In genomic region chr3:194756460-194757355, GRCh38 we compare ENCODE assay signal across 14 cellular contexts.
DNase-seq lines count a peak whose midpoint lies in the region; TF ChIP-seq lines count a peak whose summit lies in the region.
"Had no signal": no experiment of that assay in that cellular context is flagged by ENCODE, and none has a peak within 500 bp of the region (broad histone marks: within the 10 kb centered on the region; RNA-seq: fewer than 3 reads in every experiment).

No MANE protein-coding gene starts in this region.

- CTCF ChIA-PET in A673 (lab: Charles Lee), result no interaction called here

- TF ChIP-seq CTCF in A673 (conservative IDR thresholded peaks at IDR 0.05; ENCODE audit: low read depth, low read length), result no peak
- peak in 11 of 56 donors; percentile 8 to 44 (median 15) for TF ChIP-seq CTCF in dorsolateral prefrontal cortex (IDR thresholded peaks at IDR 0.05 in 54 of 56, conservative IDR thresholded peaks at IDR 0.05 in 2 of 56; ENCODE audit: low read depth in 1 of 56, partially characterized antibody in 56 of 56)

- POLR2A ChIA-PET in A673 (lab: Charles Lee; ENCODE audit: low non-redundant PET), result no interaction called here

- intact Hi-C loops in A673 (cut with micrococcal nuclease; ENCODE audit: unreplicated experiment) (no loop called here), dorsolateral prefrontal cortex (cut with DNase I) (loop anchor here (2.0 to 10.0 kb wide), 6 partner anchors 18 to 498 kb away; partner anchors contain the start of gene FAM43A (in 1 of the 2))

- H3K9me3 ChIP-seq in A673 (ENCODE audit: low read depth, low read length, poor library complexity, severe bottlenecking), result no peaks in the 10 kb centered on the region
- H3K9me3 ChIP-seq in muscle layer of colon (ENCODE audit: low read length), result no peaks in the 10 kb centered on the region
- H3K9me3 ChIP-seq: left lung, ovary, upper lobe of left lung had no signal

- H3K36me3 ChIP-seq in A673 (ENCODE audit: insufficient read depth, low read length, poor library complexity, severe bottlenecking) (no peaks in the 10 kb centered on the region), muscle layer of colon (ENCODE audit: insufficient read depth, low read length) (no peaks in the 10 kb centered on the region)
- H3K36me3 ChIP-seq: left lung, ovary, upper lobe of left lung had no signal

- no TSS peak for BruUV-seq in A673 (replicated peaks; lab: Mats Ljungman, UMichigan)

- H3K9ac ChIP-seq in muscle layer of colon (ENCODE audit: low read length), result no peak overlapping the region

- H3K27ac ChIP-seq in A673 (ENCODE audit: low read depth, low read length, poor library complexity, severe bottlenecking) (no peak overlapping the region), dorsolateral prefrontal cortex (peak overlapping the region in 57 of 59 donors; percentile 38 to 97 (median 86)), muscle layer of colon (ENCODE audit: low read depth, low read length) (peak overlapping the region; percentile 35)
- H3K27ac ChIP-seq: left lung, ovary had no signal

- H3K4me1 ChIP-seq in A673 (ENCODE audit: insufficient read depth, low read length, poor library complexity, severe bottlenecking), result peaks cover 6% of the 10 kb centered on the region
- H3K4me1 ChIP-seq in muscle layer of colon (ENCODE audit: insufficient read depth, low read length), result peaks cover 27% of the 10 kb centered on the region

- H3K4me3 ChIP-seq in A673 (ENCODE audit: low read depth, low read length, poor library complexity, severe bottlenecking), result no peak overlapping the region
- peak overlapping the region in 17 of 59 donors; percentile 2 to 43 (median 12) for H3K4me3 ChIP-seq in dorsolateral prefrontal cortex
- H3K4me3 ChIP-seq in muscle layer of colon (ENCODE audit: low read depth in 1 of 2, low read length in 2 of 2), result no peak overlapping the region
- H3K4me3 ChIP-seq: left lung, ovary, upper lobe of left lung had no signal

- no peaks in the 10 kb centered on the region for H3K27me3 ChIP-seq in A673 (replicated peaks; ENCODE audit: insufficient read depth, low read depth, low read length, poor library complexity)
- H3K27me3 ChIP-seq in dorsolateral prefrontal cortex, result peaks cover 0 to 5% (median 0%) of the 10 kb centered on the region in 45 donors
- H3K27me3 ChIP-seq in muscle layer of colon (ENCODE audit: control insufficient read depth in 1 of 2, insufficient read depth in 2 of 2, low read length in 2 of 2), result no peaks in the 10 kb centered on the region
- H3K27me3 ChIP-seq: left lung, ovary, upper lobe of left lung had no signal

- peak; percentile 15 for DNase-seq in A673 (ENCODE audit: low spot score)
- peak; percentile 37 for DNase-seq in NCI-H1105 (lab: John Stamatoyannopoulos, UW)
- peak; percentile 20 to 98 (median 94) for DNase-seq in dorsolateral prefrontal cortex
- no peak for DNase-seq in NK-92 (lab: John Stamatoyannopoulos, UW; ENCODE audit: unreplicated experiment)
- DNase-seq in activated CD4-positive, alpha-beta T cell treated with anti-CD3 and anti-CD28 coated beads, Interleukin-2, amount 50 U/mL, for 4 hours, result no peak
- DNase-seq in NCI-H2227 treated with DMSO at 0.1 percent for 48 hours (lab: John Stamatoyannopoulos, UW), result no peak
- no peak for DNase-seq in stimulated activated naive CD4-positive, alpha-beta T cell treated with Interleukin-2 at 50 U/mL for 16 hours (lab: John Stamatoyannopoulos, UW)
- DNase-seq: activated CD4-positive, CD25-positive, alpha-beta regulatory T cell treated with anti-CD3 and anti-CD28 coated beads, Interleukin-2, amount 50 U/mL, for 72 hours; activated gamma-delta T cell; cerebellar nuclear complex; left lung; ovary had no signal

Comparison
In these comparisons a context has a peak if more than half of its experiments do, and no peak if none do; other contexts are left out.
1. DNase-seq: peak in A673 (single experiment), NCI-H1105 (single experiment) and dorsolateral prefrontal cortex (10 of 10); none in NK-92 (single experiment), activated CD4-positive, alpha-beta T cell treated with anti-CD3 and anti-CD28 coated beads, Interleukin-2, amount 50 U/mL, for 4 hours (0 of 2), NCI-H2227 treated with DMSO at 0.1 percent for 48 hours (single experiment) and stimulated activated naive CD4-positive, alpha-beta T cell treated with Interleukin-2 at 50 U/mL for 16 hours (single experiment).